17 cellular contexts compared by ENCODE assay signal in the genomic region with DNA sequence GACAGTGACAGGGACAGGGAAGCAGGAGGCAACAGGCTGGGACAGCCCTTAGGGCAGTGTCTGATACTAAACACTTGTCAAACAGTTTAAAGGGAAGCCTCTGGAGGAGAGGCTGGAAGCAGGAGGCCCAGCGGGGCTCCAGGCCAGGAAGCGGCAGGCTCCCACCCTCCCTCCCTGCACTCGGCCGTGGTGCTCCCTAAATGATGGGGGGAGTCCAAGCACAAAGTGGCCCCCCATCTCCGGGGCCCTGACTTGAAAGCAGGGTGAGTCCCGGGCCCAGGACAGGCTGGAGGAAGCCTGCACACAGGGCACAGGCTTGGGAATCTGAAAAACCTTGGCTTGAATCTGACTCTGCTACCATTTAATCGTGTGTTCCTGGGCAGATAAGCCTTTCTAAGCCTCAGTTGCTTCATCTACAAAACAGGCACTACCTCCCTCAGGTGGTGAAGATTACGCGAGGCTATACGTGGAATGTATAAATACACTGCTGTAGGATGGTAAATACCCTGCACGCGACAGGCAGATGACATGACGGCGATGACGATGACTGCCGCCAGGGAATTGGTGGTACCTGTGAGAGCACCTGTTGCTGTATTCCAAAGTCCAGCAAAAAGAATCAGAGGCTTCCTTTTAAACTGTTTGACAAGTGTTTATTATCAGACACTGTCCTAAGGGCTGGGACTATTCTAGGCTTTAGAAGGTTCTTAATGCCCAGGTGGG. TPM values are rescaled to one million over a fixed set of nuclear protein-coding genes. Genes with fewer than 3 reads are reported as not detected.
DNase-seq lines count a peak whose midpoint lies in the region; ATAC-seq and TF ChIP-seq lines count a peak whose summit lies in the region.
"Had no signal": no experiment of that assay in that cellular context is flagged by ENCODE, and none has a peak within 500 bp of the region (broad histone marks: within the 10 kb centered on the region; RNA-seq: fewer than 3 reads in every experiment).

No MANE protein-coding gene starts in this region.

- no peaks in the 10 kb centered on the region for H3K79me2 ChIP-seq in hepatocyte

- WGBS in right lobe of liver (ENCODE audit: insufficient coverage, low coverage, low lambda C conversion rate, missing lambda C conversion rate): 77% methylated on average over 9 of the region's 16 CpGs
- 93% methylated on average over 15 of the region's 16 CpGs for WGBS in hepatocyte (ENCODE audit: low lambda C conversion rate, missing lambda C conversion rate)

- H3K27ac ChIP-seq in right lobe of liver (no peak overlapping the region), upper lobe of right lung (no peak overlapping the region), hepatocyte (no peak overlapping the region)

- DNase-seq in Right ventricle myocardium inferior (ENCODE audit: missing footprints) (peak; percentile 8), cardiac septum (ENCODE audit: low spot score) (no peak), right lobe of liver (peak in 2 of 3 donors; percentile 8 to 34), upper lobe of right lung (peak; percentile 35), ecto neural progenitor cell (ENCODE audit: low spot score) (no peak), hepatocyte (ENCODE audit: low spot score) (no peak)
- DNase-seq: 8988T; Calu3; CD4-positive, alpha-beta memory T cell; DMS79; NCI-H1105; NCI-H1694; NCI-H510A treated with DMSO at 0.1 percent for 48 hours had no signal

- H3K36me3 ChIP-seq in right lobe of liver (peaks cover 0 to 44% (median 15%) of the 10 kb centered on the region in 4 donors), upper lobe of right lung (peaks cover 95% of the 10 kb centered on the region), hepatocyte (replicated peaks; ENCODE audit: insufficient read depth, low read depth) (no peaks in the 10 kb centered on the region)

- TF ChIP-seq CTCF in right lobe of liver (IDR thresholded peaks at IDR 0.05): no peak
- TF ChIP-seq CTCF in upper lobe of right lung (IDR thresholded peaks at IDR 0.05): no peak
- no peak for TF ChIP-seq CTCF in hepatocyte (IDR thresholded peaks at IDR 0.05; ENCODE audit: poor library complexity)

- H3K9me3 ChIP-seq in right lobe of liver: no peaks in the 10 kb centered on the region
- H3K9me3 ChIP-seq in upper lobe of right lung: no peaks in the 10 kb centered on the region
- H3K9me3 ChIP-seq in hepatocyte (ENCODE audit: low read depth): no peaks in the 10 kb centered on the region

- H3K9me2 ChIP-seq in hepatocyte (replicated peaks; ENCODE audit: insufficient read depth): no peaks in the 10 kb centered on the region

- H3K4me3 ChIP-seq in right lobe of liver: no peak overlapping the region
- H3K4me3 ChIP-seq in upper lobe of right lung: no peak overlapping the region
- H3K4me3 ChIP-seq in hepatocyte: no peak overlapping the region

- no peak overlapping the region for H2AFZ ChIP-seq in hepatocyte

- no peak overlapping the region for H3K4me2 ChIP-seq in hepatocyte

- ATAC-seq in Right ventricle myocardium inferior: no peak
- ATAC-seq in right lobe of liver: no peak
- no peak for ATAC-seq in upper lobe of right lung

- TF ChIP-seq POLR2A in right lobe of liver (IDR thresholded peaks at IDR 0.05): no peak

- intact Hi-C loops in Right ventricle myocardium inferior (cut with DNase I) (no loop called here), cardiac septum (cut with DNase I) (no loop called here), right lobe of liver (cut with DNase I) (no loop called here), upper lobe of right lung (cut with DNase I) (no loop called here)

- H4K20me1 ChIP-seq in hepatocyte (ENCODE audit: insufficient read depth, poor library complexity, severe bottlenecking): no peaks in the 10 kb centered on the region

- H3K27me3 ChIP-seq in right lobe of liver (no peaks in the 10 kb centered on the region), upper lobe of right lung (no peaks in the 10 kb centered on the region), hepatocyte (no peaks in the 10 kb centered on the region)

- H3K4me1 ChIP-seq in right lobe of liver (no peaks in the 10 kb centered on the region), upper lobe of right lung (no peaks in the 10 kb centered on the region), hepatocyte (ENCODE audit: insufficient read depth) (no peaks in the 10 kb centered on the region)

RNA-seq across cellular contexts. Expression of gene GBX1, which starts 34.1 kb away (rescaled TPM):
- total RNA-seq in Right ventricle myocardium inferior (2.4 TPM), cardiac septum (0.57 TPM), right lobe of liver (not detected), upper lobe of right lung (not detected), hepatocyte (not detected in 2 replicates)
- polyA plus RNA-seq in hepatocyte: not detected in 2 replicates
- total RNA-seq: Calu3; CD4-positive, alpha-beta memory T cell; HT-29; LHCN-M2 had no signal
- polyA plus RNA-seq: BJ; CD4-positive, alpha-beta memory T cell; IgD-negative memory B cell had no signal

RNA-seq across cellular contexts. Expression of gene AGAP3, which starts 47.2 kb away (rescaled TPM):
- total RNA-seq in Right ventricle myocardium inferior: 57.4 TPM
- 67.5 TPM for total RNA-seq in cardiac septum
- 10 to 100 TPM; 36.3 to 44.3 (median 39.5) TPM for total RNA-seq in right lobe of liver
- 152 TPM for total RNA-seq in upper lobe of right lung
- 23.7 and 44.0 TPM in 2 replicates for total RNA-seq in hepatocyte
- 56.7 and 63.5 TPM in 2 replicates for polyA plus RNA-seq in hepatocyte

RNA-seq across cellular contexts. Expression of gene TMUB1, which starts 50.1 kb away (rescaled TPM):
- 35.5 TPM for total RNA-seq in Right ventricle myocardium inferior
- total RNA-seq in cardiac septum: 29.0 TPM
- total RNA-seq in right lobe of liver: 10 to 100 TPM; 27.7 to 63.1 (median 41.8) TPM
- total RNA-seq in upper lobe of right lung: 36.3 TPM
- total RNA-seq in hepatocyte: 40.5 and 45.0 TPM in 2 replicates
- 83.1 and 91.9 TPM in 2 replicates for polyA plus RNA-seq in hepatocyte

RNA-seq across cellular contexts. Expression of gene FASTK, which starts 52.8 kb away (rescaled TPM):
- 79.2 TPM for total RNA-seq in Right ventricle myocardium inferior
- 93.3 TPM for total RNA-seq in cardiac septum
- total RNA-seq in right lobe of liver: 10 to 100 TPM; 33.4 to 48.8 (median 43.9) TPM
- total RNA-seq in upper lobe of right lung: 54.2 TPM
- 105 and 107 TPM in 2 replicates for total RNA-seq in hepatocyte
- polyA plus RNA-seq in hepatocyte: 193 and 202 TPM in 2 replicates

RNA-seq across cellular contexts. Expression of gene ASB10, which starts 53.6 kb away (rescaled TPM):
- total RNA-seq in Right ventricle myocardium inferior (41.4 TPM), cardiac septum (17.3 TPM), right lobe of liver (not detected), upper lobe of right lung (not detected), hepatocyte (not detected in 2 replicates)
- polyA plus RNA-seq in hepatocyte: not detected in 2 replicates
- total RNA-seq: Calu3; CD4-positive, alpha-beta memory T cell; HT-29; LHCN-M2 had no signal
- polyA plus RNA-seq: BJ; CD4-positive, alpha-beta memory T cell; IgD-negative memory B cell had no signal

Comparison
In these comparisons a context has a peak if more than half of its experiments do, and no peak if none do; other contexts are left out.
1. DNase-seq: peak in Right ventricle myocardium inferior (single experiment), right lobe of liver (2 of 3) and upper lobe of right lung (single experiment); none in cardiac septum (single experiment), ecto neural progenitor cell (single experiment) and hepatocyte (single experiment).